10 cellular contexts compared by ENCODE assay signal in the genomic region with DNA sequence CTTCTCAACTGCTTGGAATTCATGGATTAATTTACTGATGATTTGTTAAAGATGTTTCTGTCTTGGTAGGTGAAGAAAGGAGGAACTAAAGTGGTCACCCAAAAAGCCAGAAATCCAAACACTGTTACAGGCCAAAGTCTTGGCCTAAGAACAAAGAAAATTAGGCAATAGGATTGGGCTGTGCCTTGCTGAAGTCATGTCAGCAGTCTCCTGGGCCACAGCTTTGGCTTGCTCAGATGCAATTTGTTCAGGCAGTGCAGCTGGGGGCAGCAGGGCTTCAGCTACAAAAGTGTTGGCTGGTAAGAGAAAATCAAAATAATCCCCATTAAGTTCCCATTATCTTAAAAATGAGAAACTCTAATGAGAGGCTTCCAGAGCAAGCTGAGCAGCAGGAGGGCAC. TPM values are rescaled to one million over a fixed set of nuclear protein-coding genes. Genes with fewer than 3 reads are reported as not detected.
DNase-seq lines count a peak whose midpoint lies in the region; ATAC-seq, FAIRE-seq and TF ChIP-seq lines count a peak whose summit lies in the region.
"Had no signal": no experiment of that assay in that cellular context is flagged by ENCODE, and none has a peak within 500 bp of the region (broad histone marks: within the 10 kb centered on the region; RNA-seq: fewer than 3 reads in every experiment).

No MANE protein-coding gene starts in this region.

- H3K9me3 ChIP-seq in ascending aorta (no peaks in the 10 kb centered on the region), HepG2 (ENCODE audit: low read length) (no peaks in the 10 kb centered on the region), aorta (ENCODE audit: control insufficient read depth, low read length) (no peaks in the 10 kb centered on the region)

- no peaks in the 10 kb centered on the region for H3K27me3 ChIP-seq in ascending aorta
- H3K27me3 ChIP-seq in HepG2 (ENCODE audit: control insufficient read depth in 1 of 2, insufficient read depth in 2 of 2, low read length in 2 of 2): peaks cover 0 to 4% of the 10 kb centered on the region in 2 experiments; a peak in 2 of 5 replicates
- H3K27me3 ChIP-seq in aorta (ENCODE audit: control insufficient read depth in 1 of 2, insufficient read depth in 2 of 2, low read length in 1 of 2): no peaks in the 10 kb centered on the region

- no peak for TF ChIP-seq RAD21 in HepG2 (CRISPR knock-in tag; IDR thresholded peaks at IDR 0.05)

- CTCF ChIA-PET in HepG2 (lab: Yijun Ruan, JAX; ENCODE audit: low intra/inter-chr PET ratio, low total read pairs): no interaction called here

- no peaks in the 10 kb centered on the region for H3K79me2 ChIP-seq in HepG2 (ENCODE audit: insufficient read depth, low read length)

- POLR2A ChIA-PET in HepG2 (lab: Yijun Ruan, JAX): no interaction called here

- in situ Hi-C loops in HepG2 (cut with HindIII; ENCODE audit: extremely low pct_ligation_motif_present, low pct_unique_long_range_greater_than_20kb): no loop called here

- TF ChIP-seq CTCF in ascending aorta (IDR thresholded peaks at IDR 0.05): no peak
- no peak for TF ChIP-seq CTCF in HepG2 (CRISPR knock-in tag; IDR thresholded peaks at IDR 0.05)

- peaks cover 5 to 16% of the 10 kb centered on the region in 2 donors for H3K4me1 ChIP-seq in ascending aorta
- H3K4me1 ChIP-seq in HepG2 (ENCODE audit: insufficient read depth, low read length): peaks cover 14% of the 10 kb centered on the region
- H3K4me1 ChIP-seq in aorta (ENCODE audit: control insufficient read depth in 1 of 2, insufficient read depth in 2 of 2, low read length in 2 of 2): peaks cover 0 to 2% of the 10 kb centered on the region in 2 donors

- no peak overlapping the region for H2AFZ ChIP-seq in HepG2 (ENCODE audit: low read length)

- BruUV-seq in HepG2 (replicated peaks; lab: Mats Ljungman, UMichigan): no TSS peak

- no peak overlapping the region for H3K4me3 ChIP-seq in ascending aorta
- H3K4me3 ChIP-seq in HepG2 (replicated peaks in 1 of 3; ENCODE audit: insufficient read depth in 1 of 3, low read depth in 2 of 3, low read length in 3 of 3): no peak overlapping the region
- no peak overlapping the region for H3K4me3 ChIP-seq in aorta (ENCODE audit: low read length in 2 of 2)

- H3K4me2 ChIP-seq in HepG2 (ENCODE audit: low read depth, low read length): no peak overlapping the region

- FAIRE-seq in HepG2 (lab: Jason Lieb, UNC): no peak
- no peak for FAIRE-seq in urothelium cell line (lab: Jason Lieb, UNC)
- FAIRE-seq: endometrium had no signal

- no peak overlapping the region for H3K9ac ChIP-seq in HepG2 (ENCODE audit: insufficient read depth, low read depth, low read length)

- intact Hi-C loops in Right ventricle myocardium inferior (cut with DNase I) (no loop called here), cardiac septum (cut with DNase I) (no loop called here), ascending aorta (cut with DNase I) (loop anchor here (5.0 kb wide), 1 partner anchor 98 kb away; no protein-coding TSS in a partner anchor), HepG2 (cut with micrococcal nuclease; ENCODE audit: unreplicated experiment) (no loop called here), aorta (cut with DNase I) (no loop called here)

- H3K36me3 ChIP-seq in ascending aorta (no peaks in the 10 kb centered on the region), HepG2 (replicated peaks in 1 of 2; ENCODE audit: control insufficient read depth in 1 of 2, insufficient read depth in 2 of 2, low read length in 2 of 2) (no peaks in the 10 kb centered on the region), aorta (ENCODE audit: control insufficient read depth in 1 of 2, insufficient read depth in 2 of 2, low read length in 1 of 2) (no peaks in the 10 kb centered on the region)

- peak overlapping the region; percentile 59 to 63 for H3K27ac ChIP-seq in ascending aorta
- H3K27ac ChIP-seq in HepG2 (ENCODE audit: extremely low read length, insufficient read depth, low read length): no peak overlapping the region
- peak overlapping the region in 1 of 2 donors; percentile 16 for H3K27ac ChIP-seq in aorta (ENCODE audit: low read depth in 1 of 2, low read length in 2 of 2)

- TF ChIP-seq POLR2A in HepG2 (IDR thresholded peaks at IDR 0.05; ENCODE audit: insufficient read depth in 1 of 2, low read depth in 2 of 2, low read length in 2 of 2): no peak

- H4K20me1 ChIP-seq in HepG2 (ENCODE audit: insufficient read depth, low read length): no peaks in the 10 kb centered on the region

- ATAC-seq in Right ventricle myocardium inferior (peak; percentile 94), HepG2 (0 out of 3 replicates have a peak, but pooled peaks have one; percentile 24), aorta (ENCODE audit: low FRiP score) (peak; percentile 88), HG03097 (IDR thresholded peaks at IDR 0.05; ENCODE audit: low FRiP score, unreplicated experiment) (no peak)

- DNase-seq in Right ventricle myocardium inferior (ENCODE audit: missing footprints) (peak; percentile 75), cardiac septum (ENCODE audit: low spot score) (no peak), ascending aorta (ENCODE audit: low spot score in 2 of 2) (peak in 1 of 2 donors; percentile 72), HepG2 (ENCODE audit: low spot score) (no peak), aorta (peak; percentile 61 to 74), NCI-H82 treated with DMSO at 0.1 percent for 48 hours (lab: John Stamatoyannopoulos, UW; ENCODE audit: unreplicated experiment) (no peak), urothelium cell line (ENCODE audit: low spot score) (no peak)
- DNase-seq: KBM-7 had no signal

- TF ChIP-seq EP300 in HepG2 (IDR thresholded peaks at IDR 0.05; ENCODE audit: low read depth in 2 of 2, low read length in 2 of 2): no peak
- TF ChIP-seq EP300 in HepG2 (CRISPR knock-in tag; IDR thresholded peaks at IDR 0.05; ENCODE audit: borderline replicate concordance): no peak

TF ChIP-seq in HepG2, 621 proteins besides CTCF, POLR2A, EP300 and RAD21 (continues in another document):
- no peak for TF ChIP-seq ZBTB8A (CRISPR knock-in tag; IDR thresholded peaks at IDR 0.05; ENCODE audit: borderline replicate concordance, low read depth)
- TF ChIP-seq ZNF263 (CRISPR knock-in tag; IDR thresholded peaks at IDR 0.05): no peak
- TF ChIP-seq, protein P1, sequence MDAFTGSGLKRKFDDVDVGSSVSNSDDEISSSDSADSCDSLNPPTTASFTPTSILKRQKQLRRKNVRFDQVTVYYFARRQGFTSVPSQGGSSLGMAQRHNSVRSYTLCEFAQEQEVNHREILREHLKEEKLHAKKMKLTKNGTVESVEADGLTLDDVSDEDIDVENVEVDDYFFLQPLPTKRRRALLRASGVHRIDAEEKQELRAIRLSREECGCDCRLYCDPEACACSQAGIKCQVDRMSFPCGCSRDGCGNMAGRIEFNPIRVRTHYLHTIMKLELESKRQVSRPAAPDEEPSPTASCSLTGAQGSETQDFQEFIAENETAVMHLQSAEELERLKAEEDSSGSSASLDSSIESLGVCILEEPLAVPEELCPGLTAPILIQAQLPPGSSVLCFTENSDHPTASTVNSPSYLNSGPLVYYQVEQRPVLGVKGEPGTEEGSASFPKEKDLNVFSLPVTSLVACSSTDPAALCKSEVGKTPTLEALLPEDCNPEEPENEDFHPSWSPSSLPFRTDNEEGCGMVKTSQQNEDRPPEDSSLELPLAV (CRISPR knock-in tag; conservative IDR thresholded peaks at IDR 0.05; ENCODE audit: low read depth): no peak
- TF ChIP-seq, protein P2, sequence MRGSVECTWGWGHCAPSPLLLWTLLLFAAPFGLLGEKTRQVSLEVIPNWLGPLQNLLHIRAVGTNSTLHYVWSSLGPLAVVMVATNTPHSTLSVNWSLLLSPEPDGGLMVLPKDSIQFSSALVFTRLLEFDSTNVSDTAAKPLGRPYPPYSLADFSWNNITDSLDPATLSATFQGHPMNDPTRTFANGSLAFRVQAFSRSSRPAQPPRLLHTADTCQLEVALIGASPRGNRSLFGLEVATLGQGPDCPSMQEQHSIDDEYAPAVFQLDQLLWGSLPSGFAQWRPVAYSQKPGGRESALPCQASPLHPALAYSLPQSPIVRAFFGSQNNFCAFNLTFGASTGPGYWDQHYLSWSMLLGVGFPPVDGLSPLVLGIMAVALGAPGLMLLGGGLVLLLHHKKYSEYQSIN (CRISPR knock-in tag; IDR thresholded peaks at IDR 0.05; ENCODE audit: borderline replicate concordance): no peak
- no peak for TF ChIP-seq CREB1 (IDR thresholded peaks at IDR 0.05)
- TF ChIP-seq CREB1 (CRISPR knock-in tag; IDR thresholded peaks at IDR 0.05): no peak
- TF ChIP-seq KDM5B (CRISPR knock-in tag; IDR thresholded peaks at IDR 0.05; ENCODE audit: borderline replicate concordance): no peak
- TF ChIP-seq HNRNPUL1 (IDR thresholded peaks at IDR 0.05; ENCODE audit: low read depth, low read length): no peak
- no peak for TF ChIP-seq ZNF83 (CRISPR knock-in tag; IDR thresholded peaks at IDR 0.05; ENCODE audit: borderline replicate concordance)
- no peak for TF ChIP-seq SCMH1 (CRISPR knock-in tag; IDR thresholded peaks at IDR 0.05; ENCODE audit: borderline replicate concordance)

RNA-seq across cellular contexts. Expression of a gene that starts 14.0 kb away (rescaled TPM):
- total RNA-seq in Right ventricle myocardium inferior (107 TPM), cardiac septum (114 TPM), ascending aorta (44.1 TPM), HepG2 (2016; rRNA removed; fragmentation: Illumina TruSeq; extraction: Trizol) (19.0 and 28.6 TPM in 2 replicates), aorta (100 to 1,000 TPM; 125 to 174 TPM)
- total RNA-seq in HepG2 (2016; cell fraction: cytosol; rRNA removed; fragmentation: Illumina TruSeq; extraction: Trizol; ENCODE audit: low read depth): 13.3 and 17.3 TPM in 2 replicates
- total RNA-seq in HepG2 (2016; cell fraction: insoluble cytoplasmic fraction; rRNA removed; fragmentation: Illumina TruSeq; extraction: Trizol): 21.2 and 27.6 TPM in 2 replicates
- 29.9 and 30.2 TPM in 2 replicates for total RNA-seq in HepG2 (2016; cell fraction: membrane; rRNA removed; fragmentation: Illumina TruSeq; extraction: Trizol)
- total RNA-seq in HepG2 (2016; cell fraction: nucleus; rRNA removed; fragmentation: Illumina TruSeq; extraction: Trizol): 12.1 and 14.0 TPM in 2 replicates
- polyA plus RNA-seq in HepG2 (2011; rRNA removed) (15.4 and 20.7 TPM in 2 replicates), aorta (100 to 1,000 TPM; 108 to 318 TPM)
- polyA plus RNA-seq in HepG2 (2011; cell fraction: cytosol; rRNA removed): 8.4 and 13.7 TPM in 2 replicates
- polyA plus RNA-seq in HepG2 (2011; cell fraction: nucleus; rRNA removed): 2.6 and 3.5 TPM in 2 replicates
- polyA plus RNA-seq in HepG2 (2012): 32.8 and 38.3 TPM in 2 replicates
- 32.0 and 48.1 TPM in 2 replicates for polyA plus RNA-seq in HepG2 (2016; cell fraction: cytosol; fragmentation: Illumina TruSeq; extraction: Trizol; ENCODE audit: low read depth)
- 80.7 and 86.7 TPM in 2 replicates for polyA plus RNA-seq in HepG2 (2016; cell fraction: insoluble cytoplasmic fraction; fragmentation: Illumina TruSeq; extraction: Trizol; ENCODE audit: low read depth)
- 59.2 and 73.6 TPM in 2 replicates for polyA plus RNA-seq in HepG2 (2016; cell fraction: membrane; fragmentation: Illumina TruSeq; extraction: Trizol; ENCODE audit: low read depth)
- 36.4 and 36.5 TPM in 2 replicates for polyA plus RNA-seq in HepG2 (2016; cell fraction: nucleus; fragmentation: Illumina TruSeq; extraction: Trizol; ENCODE audit: insufficient read depth, low read depth)
- 2.0 and 6.1 TPM in 2 replicates for polyA minus RNA-seq in HepG2 (2011; rRNA and poly(A)+ RNA removed; ENCODE audit: low replicate concordance)
- 7.9 and 10.7 TPM in 2 replicates for polyA minus RNA-seq in HepG2 (2011; cell fraction: cytosol; rRNA and poly(A)+ RNA removed)
- polyA minus RNA-seq in HepG2 (2011; cell fraction: nucleus; rRNA and poly(A)+ RNA removed): 8.0 TPM in 2 replicates

Comparison
In these comparisons a context has a peak if more than half of its experiments do, and no peak if none do; other contexts are left out.
1. DNase-seq: peak in Right ventricle myocardium inferior (single experiment) and aorta (2 of 2); none in cardiac septum (single experiment), HepG2 (single experiment), NCI-H82 treated with DMSO at 0.1 percent for 48 hours (single experiment) and urothelium cell line (single experiment).